ENCODE assay signal across 32 cellular contexts in genomic region chr1:239931341-239931740, GRCh38.
"Had no signal": no experiment of that assay in that cellular context is flagged by ENCODE, and none has a peak within 500 bp of the region (broad histone marks: within the 10 kb centered on the region; RNA-seq: fewer than 3 reads in every experiment).

No MANE protein-coding gene starts in this region.

- H3K4me3 Mint-ChIP-seq: dendritic cell treated with granulocyte-macrophage colony-stimulating factor and Interleukin-4, amounts not matched to agents 40 ng/mL and 50 ng/mL, for 4 days; endodermal cell; immature natural killer cell; memory B cell; naive B cell; nephron; stimulated activated naive CD8-positive, alpha-beta T cell treated with anti-CD3 and anti-CD28 coated beads, Interleukin-15, amount 100 ng/mL, for 72 hours had no signal

- ATAC-seq: esophagus mucosa; foreskin keratinocyte; gastroesophageal sphincter; heart right ventricle; mucosa of descending colon; sciatic nerve; stimulated activated naive CD8-positive, alpha-beta T cell treated with anti-CD3 and anti-CD28 coated beads, Interleukin-15, amount 100 ng/mL, for 72 hours; upper lobe of right lung had no signal

- DNase-seq: colonic mucosa; effector CD8-positive, alpha-beta T cell; endodermal cell; foreskin keratinocyte; heart right ventricle; hippocampal formation; immature natural killer cell; islet precursor cell; mucosa of descending colon; naive B cell; nucleus accumbens; stimulated activated CD4-positive, alpha-beta T cell treated with anti-CD3 and anti-CD28 coated beads, Interleukin-12 subunit alpha, Interleukin-12 subunit beta, amount 100 ng/mL, for 4 hours; stimulated activated CD4-positive, alpha-beta T cell treated with anti-CD3 and anti-CD28 coated beads, Interleukin-1b, Interleukin-23, amount 100 ng/mL, for 48 hours; stimulated activated CD4-positive, alpha-beta T cell treated with anti-CD3 and anti-CD28 coated beads, Interleukin-4, amount 100 ng/mL, for 1 hour; stimulated activated CD8-positive, alpha-beta memory T cell treated with anti-CD3 and anti-CD28 coated beads, Interleukin-4, amount 100 ng/mL, for 48 hours; stimulated activated naive CD4-positive, alpha-beta T cell; stimulated activated naive CD8-positive, alpha-beta T cell treated with anti-CD3 and anti-CD28 coated beads, Interleukin-15, amount 100 ng/mL, for 72 hours; transverse colon; upper lobe of right lung; uterus had no signal

- H3K36me3 ChIP-seq: colonic mucosa, gastroesophageal sphincter, heart right ventricle, prostate gland, right atrium auricular region, suprapubic skin, transverse colon, upper lobe of right lung, uterus had no signal

- H3K27ac ChIP-seq: colonic mucosa, epithelial cell of prostate, foreskin keratinocyte, gastroesophageal sphincter, heart right ventricle, prostate gland, right atrium auricular region, suprapubic skin, transverse colon, upper lobe of right lung, uterus had no signal

- H3K27me3 ChIP-seq: colonic mucosa, foreskin keratinocyte, gastroesophageal sphincter, heart right ventricle, right atrium auricular region, suprapubic skin, transverse colon, upper lobe of right lung, uterus had no signal

- H3K4me2 ChIP-seq: smooth muscle cell had no signal

- H3K4me1 Mint-ChIP-seq: endodermal cell; immature natural killer cell; memory B cell; naive B cell; nephron; stimulated activated naive CD8-positive, alpha-beta T cell treated with anti-CD3 and anti-CD28 coated beads, Interleukin-15, amount 100 ng/mL, for 72 hours had no signal

- H3K4me1 ChIP-seq: colonic mucosa, foreskin keratinocyte, gastroesophageal sphincter, heart right ventricle, prostate gland, right atrium auricular region, suprapubic skin, transverse colon, upper lobe of right lung, uterus had no signal

- H3K4me3 ChIP-seq: colonic mucosa, gastroesophageal sphincter, heart right ventricle, lung, mucosa of descending colon, prostate gland, right atrium auricular region, smooth muscle cell, suprapubic skin, transverse colon, upper lobe of right lung, uterus had no signal

- H3K36me3 Mint-ChIP-seq: immature natural killer cell, memory B cell, naive B cell had no signal

- H3K27ac Mint-ChIP-seq: dendritic cell treated with granulocyte-macrophage colony-stimulating factor and Interleukin-4, amounts not matched to agents 40 ng/mL and 50 ng/mL, for 4 days; endodermal cell; immature natural killer cell; memory B cell; naive B cell had no signal

- H3K9me3 ChIP-seq: colonic mucosa, gastroesophageal sphincter, heart right ventricle, mucosa of descending colon, prostate gland, right atrium auricular region, suprapubic skin, transverse colon, upper lobe of right lung, uterus had no signal

- H3K9me3 Mint-ChIP-seq: dendritic cell treated with granulocyte-macrophage colony-stimulating factor and Interleukin-4, amounts not matched to agents 40 ng/mL and 50 ng/mL, for 4 days; immature natural killer cell; memory B cell; nephron; stimulated activated naive CD8-positive, alpha-beta T cell treated with anti-CD3 and anti-CD28 coated beads, Interleukin-15, amount 100 ng/mL, for 72 hours had no signal

- H3K27me3 Mint-ChIP-seq: dendritic cell treated with granulocyte-macrophage colony-stimulating factor and Interleukin-4, amounts not matched to agents 40 ng/mL and 50 ng/mL, for 4 days; memory B cell; naive B cell had no signal
